18 cellular contexts compared by ENCODE assay signal in genomic region chr11:70527429-70528045, GRCh38.
"Had no signal": no experiment of that assay in that cellular context is flagged by ENCODE, and none has a peak within 500 bp of the region (broad histone marks: within the 10 kb centered on the region; RNA-seq: fewer than 3 reads in every experiment).

No MANE protein-coding gene starts in this region.

- H3K9me3 Mint-ChIP-seq: activated CD4-positive, alpha-beta T cell treated with anti-CD3 and anti-CD28 coated beads, Interleukin-2, amount 10 ng/mL, durations not matched to agents 24 days and 14 days; effector memory CD8-positive, alpha-beta T cell; stimulated activated effector memory CD8-positive, alpha-beta T cell treated with anti-CD3 and anti-CD28 coated beads, Interleukin-12 subunit alpha, Interleukin-12 subunit beta, amount 100 ng/mL, for 72 hours had no signal

- H3K36me3 Mint-ChIP-seq: stimulated activated effector memory CD8-positive, alpha-beta T cell treated with anti-CD3 and anti-CD28 coated beads, Interleukin-12 subunit alpha, Interleukin-12 subunit beta, amount 100 ng/mL, for 72 hours had no signal

- H2AFZ ChIP-seq: hepatocyte had no signal

- H3K4me3 Mint-ChIP-seq: activated CD4-positive, alpha-beta T cell treated with anti-CD3 and anti-CD28 coated beads, Interleukin-2, amount 10 ng/mL, durations not matched to agents 24 days and 14 days; activated CD8-positive, alpha-beta T cell treated with anti-CD3 and anti-CD28 coated beads for 36 hours; activated naive CD4-positive, alpha-beta T cell treated with anti-CD3 and anti-CD28 coated beads for 36 hours; activated naive CD8-positive, alpha-beta T cell treated with anti-CD3 and anti-CD28 coated beads, Interleukin-2, amount 50 U/mL, for 24 hours; activated T-cell treated with anti-CD3 and anti-CD28 coated beads, Interleukin-2, amount 50 U/mL, for 24 hours; effector memory CD8-positive, alpha-beta T cell; stimulated activated effector memory CD8-positive, alpha-beta T cell treated with anti-CD3 and anti-CD28 coated beads, Interleukin-12 subunit alpha, Interleukin-12 subunit beta, amount 100 ng/mL, for 72 hours had no signal

- H3K27me3 ChIP-seq: hepatocyte had no signal

- H3K4me3 ChIP-seq: hepatocyte, prostate gland, smooth muscle cell, stomach had no signal

- H3K4me1 Mint-ChIP-seq: activated CD4-positive, alpha-beta T cell treated with anti-CD3 and anti-CD28 coated beads, Interleukin-2, amount 10 ng/mL, durations not matched to agents 24 days and 14 days; activated naive CD8-positive, alpha-beta T cell treated with anti-CD3 and anti-CD28 coated beads, Interleukin-2, amount 50 U/mL, for 24 hours; stimulated activated effector memory CD8-positive, alpha-beta T cell treated with anti-CD3 and anti-CD28 coated beads, Interleukin-12 subunit alpha, Interleukin-12 subunit beta, amount 100 ng/mL, for 72 hours had no signal

- H3K79me2 ChIP-seq: hepatocyte had no signal

- DNase-seq: activated CD4-positive, alpha-beta T cell treated with anti-CD3 and anti-CD28 coated beads, Interleukin-2, amount 10 ng/mL, durations not matched to agents 24 days and 14 days; activated CD8-positive, alpha-beta T cell treated with anti-CD3 and anti-CD28 coated beads for 36 hours; activated naive CD4-positive, alpha-beta T cell treated with anti-CD3 and anti-CD28 coated beads for 36 hours; activated naive CD8-positive, alpha-beta T cell treated with anti-CD3 and anti-CD28 coated beads, Interleukin-2, amount 50 U/mL, for 24 hours; activated T-cell treated with anti-CD3 and anti-CD28 coated beads, Interleukin-2, amount 50 U/mL, for 24 hours; effector memory CD8-positive, alpha-beta T cell; left cardiac atrium; midbrain; stimulated activated CD4-positive, alpha-beta T cell treated with anti-CD3 and anti-CD28 coated beads, Interleukin-4, amount 100 ng/mL, for 24 hours; stomach; T1000; trophoblast cell had no signal

- H3K27ac ChIP-seq: hepatocyte, prostate gland, stomach had no signal

- H3K4me2 ChIP-seq: hepatocyte, smooth muscle cell had no signal

- ATAC-seq: activated CD8-positive, alpha-beta T cell treated with anti-CD3 and anti-CD28 coated beads for 36 hours; activated naive CD8-positive, alpha-beta T cell treated with anti-CD3 and anti-CD28 coated beads, Interleukin-2, amount 50 U/mL, for 24 hours; effector memory CD8-positive, alpha-beta T cell; left cardiac atrium; sciatic nerve; stimulated activated effector memory CD8-positive, alpha-beta T cell treated with anti-CD3 and anti-CD28 coated beads, Interleukin-12 subunit alpha, Interleukin-12 subunit beta, amount 100 ng/mL, for 72 hours had no signal

- H3K9me3 ChIP-seq: prostate gland, stomach had no signal

- H3K36me3 ChIP-seq: prostate gland, stomach had no signal

- H3K27ac Mint-ChIP-seq: activated CD4-positive, alpha-beta T cell treated with anti-CD3 and anti-CD28 coated beads, Interleukin-2, amount 10 ng/mL, durations not matched to agents 24 days and 14 days; activated CD8-positive, alpha-beta T cell treated with anti-CD3 and anti-CD28 coated beads for 36 hours; activated naive CD4-positive, alpha-beta T cell treated with anti-CD3 and anti-CD28 coated beads for 36 hours; activated naive CD8-positive, alpha-beta T cell treated with anti-CD3 and anti-CD28 coated beads, Interleukin-2, amount 50 U/mL, for 24 hours; activated T-cell treated with anti-CD3 and anti-CD28 coated beads, Interleukin-2, amount 50 U/mL, for 24 hours; activated T-helper 2 cell treated with anti-CD3 and anti-CD28 coated beads, Interferon-gamma antibody, Interleukin-2, Interleukin-4, amounts not matched to agents 10 μg/mL and 5 μg/mL and 100 μg/mL, durations not matched to agents 14 hours and 24 hours and 36 hours; effector memory CD8-positive, alpha-beta T cell; stimulated activated effector memory CD8-positive, alpha-beta T cell treated with anti-CD3 and anti-CD28 coated beads, Interleukin-12 subunit alpha, Interleukin-12 subunit beta, amount 100 ng/mL, for 72 hours had no signal

- H3K4me1 ChIP-seq: prostate gland had no signal
